15 cellular contexts compared by ENCODE assay signal in the genomic region with DNA sequence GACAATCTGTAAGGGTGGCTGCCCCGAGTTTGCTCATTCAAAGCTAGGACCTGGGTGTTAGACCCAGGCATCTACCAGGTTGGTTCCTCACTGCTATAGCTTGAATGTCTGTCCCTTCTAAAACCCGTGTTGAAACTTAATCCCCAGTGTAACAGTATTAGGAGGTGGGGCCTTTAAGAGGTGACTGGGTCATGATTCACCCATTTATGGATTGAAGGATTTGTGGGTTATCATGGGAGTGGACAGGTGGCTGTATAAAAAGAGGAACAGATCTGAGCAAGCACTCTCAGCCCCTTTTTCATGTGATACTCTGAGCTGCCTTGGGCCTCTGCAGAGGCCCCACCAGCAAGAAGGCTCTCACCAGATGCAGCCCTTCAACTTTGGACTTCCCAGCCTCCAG.
"Had no signal": no experiment of that assay in that cellular context is flagged by ENCODE, and none has a peak within 500 bp of the region (broad histone marks: within the 10 kb centered on the region; RNA-seq: fewer than 3 reads in every experiment).

No MANE protein-coding gene starts in this region.

- H3K9me3 ChIP-seq: esophagus squamous epithelium, right lobe of liver had no signal

- H3K9me3 Mint-ChIP-seq: activated naive CD4-positive, alpha-beta T cell treated with anti-CD3 and anti-CD28 coated beads, Interleukin-2, amount 10 ng/mL, durations not matched to agents 7 days and 5 days; activated T-helper 2 cell treated with anti-CD3 and anti-CD28 coated beads, Interferon-gamma antibody, Interleukin-2, Interleukin-4, amounts not matched to agents 10 μg/mL and 5 μg/mL and 100 μg/mL, durations not matched to agents 14 hours and 24 hours and 36 hours; type B pancreatic cell had no signal

- ATAC-seq: stimulated activated naive CD8-positive, alpha-beta T cell treated with anti-CD3 and anti-CD28 coated beads, Interleukin-15, Interleukin-2, amounts not matched to agents 100 U/mL and 50 U/mL, for 24 hours had no signal

- H3K4me3 ChIP-seq: dorsolateral prefrontal cortex, esophagus squamous epithelium, right lobe of liver had no signal

- H3K4me1 ChIP-seq: right lobe of liver had no signal

- H3K27me3 Mint-ChIP-seq: progenitor cell of endocrine pancreas, type B pancreatic cell had no signal

- H3K36me3 ChIP-seq: esophagus squamous epithelium, right lobe of liver had no signal

- H3K36me3 Mint-ChIP-seq: activated naive CD4-positive, alpha-beta T cell treated with anti-CD3 and anti-CD28 coated beads, Interleukin-2, amount 10 ng/mL, durations not matched to agents 7 days and 5 days; type B pancreatic cell had no signal

- H3K4me3 Mint-ChIP-seq: activated naive CD4-positive, alpha-beta T cell treated with anti-CD3 and anti-CD28 coated beads, Interleukin-2, amount 10 ng/mL, durations not matched to agents 7 days and 5 days; nephron progenitor cell; type B pancreatic cell had no signal

- H3K4me1 Mint-ChIP-seq: activated naive CD4-positive, alpha-beta T cell treated with anti-CD3 and anti-CD28 coated beads, Interleukin-2, amount 10 ng/mL, durations not matched to agents 7 days and 5 days; nephron progenitor cell had no signal

- DNase-seq: activated CD4-positive, alpha-beta T cell treated with anti-CD3 and anti-CD28 coated beads for 1 hour; activated CD4-positive, alpha-beta T cell treated with anti-CD3 and anti-CD28 coated beads, Interleukin-2, amount 50 U/mL, for 4 hours; activated naive CD4-positive, alpha-beta T cell treated with anti-CD3 and anti-CD28 coated beads, Interleukin-2, amount 10 ng/mL, durations not matched to agents 7 days and 5 days; dorsolateral prefrontal cortex; esophagus squamous epithelium; kidney glomerular epithelial cell; nephron progenitor cell; occipital lobe; right lobe of liver; stimulated activated naive CD8-positive, alpha-beta T cell treated with anti-CD3 and anti-CD28 coated beads, Interleukin-15, Interleukin-2, amounts not matched to agents 100 U/mL and 50 U/mL, for 24 hours; T-helper 1 cell; T1000 had no signal

- H3K27ac Mint-ChIP-seq: activated naive CD4-positive, alpha-beta T cell treated with anti-CD3 and anti-CD28 coated beads, Interleukin-2, amount 10 ng/mL, durations not matched to agents 7 days and 5 days; activated T-helper 2 cell treated with anti-CD3 and anti-CD28 coated beads, Interferon-gamma antibody, Interleukin-2, Interleukin-4, amounts not matched to agents 10 μg/mL and 5 μg/mL and 100 μg/mL, durations not matched to agents 14 hours and 24 hours and 36 hours; nephron progenitor cell; progenitor cell of endocrine pancreas; type B pancreatic cell had no signal

- H3K27me3 ChIP-seq: dorsolateral prefrontal cortex, esophagus squamous epithelium, right lobe of liver had no signal

- H3K27ac ChIP-seq: dorsolateral prefrontal cortex, esophagus squamous epithelium, right lobe of liver had no signal
